ENCODE assay signal across 8 cellular contexts in genomic region chr2:23940262-23940975, GRCh38. TPM values are rescaled to one million over a fixed set of nuclear protein-coding genes. Genes with fewer than 3 reads are reported as not detected.
A peak's percentile ranks its signal among the peaks of the same experiment; 100 is the strongest.
DNase-seq lines count a peak whose midpoint lies in the region; ATAC-seq and TF ChIP-seq lines count a peak whose summit lies in the region.

Gene UBXN2A (plus strand): TSS chr2:23940463. CDS start chr2:23958315, 17,852 bp downstream.

- TF ChIP-seq POLR2A in testis (IDR thresholded peaks at IDR 0.05): no peak

- ATAC-seq in omental fat pad (ENCODE audit: low FRiP score): peak; percentile 93

- intact Hi-C loops in testis (cut with DNase I; ENCODE audit: low total_unique reads): no loop called here

- no peaks in the 10 kb centered on the region for H3K27me3 ChIP-seq in testis

- H3K9ac ChIP-seq in SK-N-MC (ENCODE audit: insufficient read length): peak within 1 kb of the TSS; percentile 89

- DNase-seq in GDM1 (lab: John Stamatoyannopoulos, UW) (peak; percentile 78), H4 (ENCODE audit: low spot score) (peak; percentile 16), LHCN-M2 (ENCODE audit: low read depth) (peak; percentile 75), SK-N-MC (ENCODE audit: low read depth, low spot score) (no peak), glomerular endothelial cell (ENCODE audit: extremely low read depth, low read depth, low spot score) (no peak), omental fat pad (ENCODE audit: low spot score) (peak; percentile 28), testis (peak; percentile 82)
- DNase-seq in activated naive CD4-positive, alpha-beta T cell treated with anti-CD3 and anti-CD28 coated beads, Interleukin-2, amount 50 U/mL, for 16 hours: peak; percentile 79

- no peaks in the 10 kb centered on the region for H3K36me3 ChIP-seq in SK-N-MC (ENCODE audit: insufficient read depth, low read length)
- H3K36me3 ChIP-seq in testis (ENCODE audit: low read depth, missing control alignments): no peaks in the 10 kb centered on the region

- no peak for TF ChIP-seq CTCF in omental fat pad (IDR thresholded peaks at IDR 0.05)
- no peak for TF ChIP-seq CTCF in testis (IDR thresholded peaks at IDR 0.05)

- peak within 1 kb of the TSS; percentile 99 for H3K4me3 ChIP-seq in SK-N-MC
- peak within 1 kb of the TSS; percentile 80 to 84 for H3K4me3 ChIP-seq in testis

- WGBS in testis, 2 donors: 0% methylated on average over 10 to 38 of the region's 98 CpGs

- H3K27ac ChIP-seq in SK-N-MC (peak within 1 kb of the TSS; percentile 0; the same call in 1 of the 2 replicates), testis (peak within 1 kb of the TSS; percentile 91 to 97)

- H3K9me3 ChIP-seq in SK-N-MC (ENCODE audit: low read depth, low read length) (no peaks in the 10 kb centered on the region), testis (no peaks in the 10 kb centered on the region)

- peaks cover 19% of the 10 kb centered on the region for H3K4me1 ChIP-seq in testis

RNA-seq across cellular contexts. Expression of gene UBXN2A, which starts in this region (rescaled TPM):
- total RNA-seq in H4 (2014; rRNA removed; shearing (Covaris generic)): 5.7 and 10.0 TPM in 2 replicates
- total RNA-seq in LHCN-M2 (2014; rRNA removed): 16.7 and 19.3 TPM in 2 replicates
- 6.7 TPM for polyA plus RNA-seq in LHCN-M2 (2012)
- 10.4 and 12.0 TPM in 2 replicates for total RNA-seq in glomerular endothelial cell
- total RNA-seq in omental fat pad: 10 to 100 TPM in 3 of 4 donors, 1 to 10 TPM in 1; 8.4 to 16.1 (median 13.5) TPM
- 10 to 100 TPM; 11.9 to 18.4 TPM for total RNA-seq in testis
- polyA plus RNA-seq in testis (ENCODE audit: insufficient read depth, low read depth, low replicate concordance): 9.4 TPM

Comparison
In these comparisons a context has a peak if more than half of its experiments do, and no peak if none do; other contexts are left out.
1. DNase-seq: peak in GDM1 (single experiment), H4 (single experiment), LHCN-M2 (single experiment), activated naive CD4-positive, alpha-beta T cell treated with anti-CD3 and anti-CD28 coated beads, Interleukin-2, amount 50 U/mL, for 16 hours (single experiment), omental fat pad (single experiment) and testis (single experiment); none in SK-N-MC (single experiment) and glomerular endothelial cell (single experiment).